ENCODE assay signal across 1 cellular context in genomic region chr11:67520856-67521824, GRCh38.
A peak's percentile ranks its signal among the peaks of the same experiment; 100 is the strongest.
TF ChIP-seq lines count a peak whose summit lies in the region.

No MANE protein-coding gene starts in this region.

TF ChIP-seq in H1, 55 proteins besides CTCF, POLR2A, EP300 and RAD21:
- TF ChIP-seq KDM1A (IDR thresholded peaks at IDR 0.05; ENCODE audit: borderline replicate concordance, low read length) (0 out of 2 replicates have a peak, but pooled peaks have one; percentile 25), NRF1 (IDR thresholded peaks at IDR 0.05; ENCODE audit: low read depth, low read length) (no peak)
